ENCODE assay signal across 8 cellular contexts in genomic region chr16:1771864-1772361, GRCh38. TPM values are rescaled to one million over a fixed set of nuclear protein-coding genes. Genes with fewer than 3 reads are reported as not detected.
DNase-seq lines count a peak whose midpoint lies in the region; ATAC-seq and TF ChIP-seq lines count a peak whose summit lies in the region.

No MANE protein-coding gene starts in this region.

- H3K27ac ChIP-seq in GM23248 (peak overlapping the region; percentile 38), SJCRH30 (no peak overlapping the region)

- H3F3A ChIP-seq in GM23248 (ENCODE audit: insufficient read depth) = peaks cover 11% of the 10 kb centered on the region; the same call in 1 of the 2 replicates

- H3K4me2 ChIP-seq in GM23248 (ENCODE audit: unreplicated experiment) = peak overlapping the region; percentile 93

- no peak for ATAC-seq in GM18520 (IDR thresholded peaks at IDR 0.05; ENCODE audit: unreplicated experiment)

- H3K36me3 ChIP-seq in GM23248 (ENCODE audit: low read depth) (no peaks in the 10 kb centered on the region), SJCRH30 (peaks cover 8% of the 10 kb centered on the region; the same call in 1 of the 2 replicates)

- in situ Hi-C loops in GM23248 (cut with MboI) = no loop called here

- peak overlapping the region; percentile 17; the same call in 1 of the 2 replicates for H2AFZ ChIP-seq in GM23248

- no peak for TF ChIP-seq CTCF in fibroblast of pulmonary artery (IDR thresholded peaks at IDR 0.05; ENCODE audit: low read length, missing control alignments)

- no peaks in the 10 kb centered on the region for H3K9me2 ChIP-seq in GM23248 (ENCODE audit: insufficient read depth)

- peaks cover 9% of the 10 kb centered on the region; the same call in 1 of the 2 replicates for H3K4me1 ChIP-seq in GM23248 (ENCODE audit: insufficient read depth)
- H3K4me1 ChIP-seq in SJCRH30 = peaks cover 6% of the 10 kb centered on the region; the same call in 1 of the 2 replicates

- H3K9me3 ChIP-seq in GM23248 (ENCODE audit: low read depth) (no peaks in the 10 kb centered on the region), SJCRH30 (replicated peaks) (no peaks in the 10 kb centered on the region)

- no peak for DNase-seq in GM23248
- DNase-seq in SJCRH30 = no peak
- no peak for DNase-seq in fibroblast of pulmonary artery (ENCODE audit: low read depth)
- no peak for DNase-seq in skeletal muscle cell (ENCODE audit: low read depth)
- DNase-seq in GM03348 (ENCODE audit: low spot score) = no peak
- DNase-seq in AML-193 (lab: John Stamatoyannopoulos, UW) = no peak
- no peak for DNase-seq in activated CD8-positive, alpha-beta memory T cell treated with anti-CD3 and anti-CD28 coated beads for 24 hours

- peak overlapping the region; percentile 86 for H3K4me3 ChIP-seq in GM23248
- H3K4me3 ChIP-seq in SJCRH30 = peak overlapping the region; percentile 97
- H3K4me3 ChIP-seq in fibroblast of pulmonary artery (replicated peaks; ENCODE audit: low read depth, low read length) = peak overlapping the region; percentile 74
- H3K4me3 ChIP-seq in skeletal muscle cell (ENCODE audit: low read depth, low read length) = peak overlapping the region; percentile 78

- H3K79me2 ChIP-seq in GM23248 (ENCODE audit: insufficient read depth) = peaks cover 38% of the 10 kb centered on the region

- no peaks in the 10 kb centered on the region for H3K27me3 ChIP-seq in GM23248 (replicated peaks; ENCODE audit: insufficient read depth)
- no peaks in the 10 kb centered on the region for H3K27me3 ChIP-seq in SJCRH30

- H3K9ac ChIP-seq in GM23248 = peak overlapping the region; percentile 86

- no peaks in the 10 kb centered on the region for H4K20me1 ChIP-seq in GM23248 (ENCODE audit: insufficient read depth)

- 2 to 3% methylated on average over 22 of the region's 22 CpGs for WGBS in GM23248 (ENCODE audit: low coverage in 1 of 2, low lambda C conversion rate in 2 of 2, missing lambda C conversion rate in 2 of 2), 2 experiments

RNA-seq across cellular contexts. Expression of gene NME3, which starts 0.6 kb away (rescaled TPM):
- total RNA-seq in GM23248 (2014; rRNA removed; shearing (Covaris generic)) = 45.3 and 57.7 TPM in 2 replicates
- 50.8 and 55.4 TPM in 2 replicates for polyA plus RNA-seq in GM23248 (2016; fragmentation: Nextera tagmentation; extraction: Ambion mirVana)
- 1.2 and 1.6 TPM in 2 replicates for total RNA-seq in SJCRH30 (2014; rRNA removed; shearing (Covaris generic))

RNA-seq across cellular contexts. Expression of gene EME2, which starts 0.7 kb away (rescaled TPM):
- 9.3 and 12.3 TPM in 2 replicates for total RNA-seq in GM23248 (2014; rRNA removed; shearing (Covaris generic))
- 3.1 and 3.9 TPM in 2 replicates for polyA plus RNA-seq in GM23248 (2016; fragmentation: Nextera tagmentation; extraction: Ambion mirVana)
- total RNA-seq in SJCRH30 (2014; rRNA removed; shearing (Covaris generic)) = 3.6 and 5.2 TPM in 2 replicates

RNA-seq across cellular contexts. Expression of gene MRPS34, which starts 1.0 kb away (rescaled TPM):
- 96.5 and 99.4 TPM in 2 replicates for total RNA-seq in GM23248 (2014; rRNA removed; shearing (Covaris generic))
- polyA plus RNA-seq in GM23248 (2016; fragmentation: Nextera tagmentation; extraction: Ambion mirVana) = 113 and 119 TPM in 2 replicates
- 55.3 and 60.7 TPM in 2 replicates for total RNA-seq in SJCRH30 (2014; rRNA removed; shearing (Covaris generic))

RNA-seq across cellular contexts. Expression of gene SPSB3, which starts 10.5 kb away (rescaled TPM):
- total RNA-seq in GM23248 (2014; rRNA removed; shearing (Covaris generic)) = 35.3 and 50.2 TPM in 2 replicates
- polyA plus RNA-seq in GM23248 (2016; fragmentation: Nextera tagmentation; extraction: Ambion mirVana) = 35.1 and 35.6 TPM in 2 replicates
- total RNA-seq in SJCRH30 (2014; rRNA removed; shearing (Covaris generic)) = 9.6 and 12.4 TPM in 2 replicates

RNA-seq across cellular contexts. Expression of gene NUBP2, which starts 10.8 kb away (rescaled TPM):
- total RNA-seq in GM23248 (2014; rRNA removed; shearing (Covaris generic)) = 88.9 and 189 TPM in 2 replicates
- polyA plus RNA-seq in GM23248 (2016; fragmentation: Nextera tagmentation; extraction: Ambion mirVana) = 64.3 and 66.4 TPM in 2 replicates
- 45.0 and 55.3 TPM in 2 replicates for total RNA-seq in SJCRH30 (2014; rRNA removed; shearing (Covaris generic))

Comparison
In these comparisons a context has a peak if more than half of its experiments do, and no peak if none do; other contexts are left out.
1. RNA of gene NME3, which starts 0.6 kb away (total RNA-seq): 45.3 to 57.7 TPM in GM23248; 1.2 to 1.6 TPM in SJCRH30; every median in the first group is over 10 times any median in the second.
2. Peak in every context shown above with its lines, with median percentiles within 50 percentile points of each other: H3K4me3 ChIP-seq.